Comparison of ENCODE assay signal across 19 cellular contexts in genomic region chr2:75142081-75142480, GRCh38. TPM values are rescaled to one million over a fixed set of nuclear protein-coding genes. Genes with fewer than 3 reads are reported as not detected.
DNase-seq lines count a peak whose midpoint lies in the region; TF ChIP-seq lines count a peak whose summit lies in the region.
"Had no signal": no experiment of that assay in that cellular context is flagged by ENCODE, and none has a peak within 500 bp of the region (broad histone marks: within the 10 kb centered on the region; RNA-seq: fewer than 3 reads in every experiment).

No MANE protein-coding gene starts in this region.

- no peak overlapping the region for H3K23ac ChIP-seq in trophoblast cell (ENCODE audit: low read length)

- H3K79me1 ChIP-seq in trophoblast cell (ENCODE audit: low read length) = peaks cover 2% of the 10 kb centered on the region

- H3K27me3 ChIP-seq in adipocyte (replicated peaks; ENCODE audit: control insufficient read depth, insufficient read depth, low read length) = no peaks in the 10 kb centered on the region
- H3K27me3 ChIP-seq in trophoblast cell (ENCODE audit: insufficient read depth, low read length) = no peaks in the 10 kb centered on the region
- H3K27me3 ChIP-seq: gastrocnemius medialis, thyroid gland had no signal

- H3K18ac ChIP-seq in trophoblast cell (ENCODE audit: low read length) = no peak overlapping the region

- no peaks in the 10 kb centered on the region for H3K36me3 ChIP-seq in adipocyte (ENCODE audit: control insufficient read depth, insufficient read depth, low read length, severe bottlenecking)
- H3K36me3 ChIP-seq in trophoblast cell (ENCODE audit: control insufficient read depth in 1 of 2, insufficient read depth in 2 of 2, low read length in 2 of 2) = no peaks in the 10 kb centered on the region
- H3K36me3 ChIP-seq: gastrocnemius medialis, thyroid gland had no signal

- H2AFZ ChIP-seq in trophoblast cell (ENCODE audit: insufficient read depth, low read length, poor library complexity) = no peak overlapping the region

- H3K14ac ChIP-seq in trophoblast cell (ENCODE audit: low read length) = no peak overlapping the region

- DNase-seq in H4 (ENCODE audit: low spot score) (peak; percentile 30), adipocyte (ENCODE audit: low read depth) (peak; percentile 55), fibroblast of the aortic adventitia (ENCODE audit: low read depth) (peak; percentile 94), stromal cell of bone marrow (ENCODE audit: low read depth) (peak; percentile 60), NCI-H82 (lab: John Stamatoyannopoulos, UW) (no peak), trophoblast cell (no peak), GF-D8 (lab: John Stamatoyannopoulos, UW) (no peak)
- DNase-seq: activated CD4-positive, alpha-beta T cell treated with anti-CD3 and anti-CD28 coated beads, Interleukin-2, amount 10 ng/mL, durations not matched to agents 7 days and 5 days; activated CD8-positive, alpha-beta memory T cell treated with anti-CD3 and anti-CD28 coated beads, Interleukin-2, amount 50 U/mL, for 4 hours; activated gamma-delta T cell; amniotic stem cell; Caco-2; EL; endodermal cell; gastrocnemius medialis; NCI-H2107; NCI-H526; SW 1271; thyroid gland had no signal

- H4K12ac ChIP-seq in trophoblast cell (ENCODE audit: low read depth, low read length) = no peak overlapping the region

- TF ChIP-seq CTCF in fibroblast of the aortic adventitia (IDR thresholded peaks at IDR 0.05; ENCODE audit: insufficient read depth, low read length) = no peak

- H3K4ac ChIP-seq in trophoblast cell (ENCODE audit: low read depth, low read length) = no peak overlapping the region

- H3K4me3 ChIP-seq in adipocyte (ENCODE audit: low read length) (peak overlapping the region; percentile 6), fibroblast of the aortic adventitia (ENCODE audit: low read depth, low read length) (no peak overlapping the region), trophoblast cell (ENCODE audit: low read depth, low read length) (no peak overlapping the region)
- H3K4me3 ChIP-seq: gastrocnemius medialis, thyroid gland had no signal

- H3K4me2 ChIP-seq in trophoblast cell (ENCODE audit: low read length) = no peak overlapping the region

- H2BK12ac ChIP-seq in trophoblast cell (ENCODE audit: low read length) = no peak overlapping the region

- no peak overlapping the region for H2BK5ac ChIP-seq in trophoblast cell (ENCODE audit: low read depth, low read length, poor library complexity)

- H3K9ac ChIP-seq in adipocyte (ENCODE audit: low read length) (no peak overlapping the region), trophoblast cell (ENCODE audit: low read length) (no peak overlapping the region)

- no peak overlapping the region for H3K27ac ChIP-seq in trophoblast cell (ENCODE audit: low read depth, low read length)
- H3K27ac ChIP-seq: gastrocnemius medialis, thyroid gland had no signal

- H3K4me1 ChIP-seq in adipocyte (ENCODE audit: control insufficient read depth, insufficient read depth, low read length) (peaks cover 33% of the 10 kb centered on the region), trophoblast cell (ENCODE audit: control insufficient read depth in 1 of 2, insufficient read depth in 2 of 2, low read length in 2 of 2) (peaks cover 3 to 6% of the 10 kb centered on the region in 2 experiments)
- H3K4me1 ChIP-seq: Caco-2, gastrocnemius medialis, thyroid gland had no signal

- no peak overlapping the region for H2BK120ac ChIP-seq in trophoblast cell (ENCODE audit: insufficient read depth, low read length, poor library complexity)

- H4K8ac ChIP-seq in trophoblast cell (ENCODE audit: low read depth, low read length) = no peak overlapping the region

- H3K9me3 ChIP-seq in adipocyte (ENCODE audit: control insufficient read depth, low read length) = no peaks in the 10 kb centered on the region
- H3K9me3 ChIP-seq in trophoblast cell (ENCODE audit: insufficient read depth, low read depth, low read length) = no peaks in the 10 kb centered on the region
- H3K9me3 ChIP-seq: Caco-2, gastrocnemius medialis, thyroid gland had no signal

- no peak overlapping the region for H4K91ac ChIP-seq in trophoblast cell (ENCODE audit: low read depth, low read length)

- peaks cover 1% of the 10 kb centered on the region for H3K79me2 ChIP-seq in trophoblast cell (ENCODE audit: control insufficient read depth, insufficient read depth, low read length, poor library complexity)

- no peak overlapping the region for H2AK5ac ChIP-seq in trophoblast cell (ENCODE audit: low read length)

- WGBS in trophoblast cell (ENCODE audit: extremely low coverage, insufficient coverage, insufficient read length) = no CpG with 5 or more reads among the region's 3 CpGs

RNA-seq across cellular contexts. Expression of gene TACR1, which starts 57.2 kb away (rescaled TPM):
- 0.14 TPM in 1 of 2 replicates, not detected in the other for total RNA-seq in H4 (2014; rRNA removed; shearing (Covaris generic))
- 0.09 TPM in 1 of 2 replicates, not detected in the other for total RNA-seq in fibroblast of the aortic adventitia (ENCODE audit: low replicate concordance)
- 0.14 and 0.26 TPM in 2 replicates for polyA plus RNA-seq in trophoblast cell (2013)
- total RNA-seq: activated CD4-positive, alpha-beta T cell treated with anti-CD3 and anti-CD28 coated beads, Interleukin-2, amount 10 ng/mL, durations not matched to agents 7 days and 5 days had no signal

Comparison
In these comparisons a context has a peak if more than half of its experiments do, and no peak if none do; other contexts are left out.
1. DNase-seq: peak in H4 (single experiment), adipocyte (single experiment), fibroblast of the aortic adventitia (single experiment) and stromal cell of bone marrow (single experiment); none in NCI-H82 (single experiment), trophoblast cell (0 of 2) and GF-D8 (single experiment).